8 cellular contexts compared by ENCODE assay signal in the genomic region with DNA sequence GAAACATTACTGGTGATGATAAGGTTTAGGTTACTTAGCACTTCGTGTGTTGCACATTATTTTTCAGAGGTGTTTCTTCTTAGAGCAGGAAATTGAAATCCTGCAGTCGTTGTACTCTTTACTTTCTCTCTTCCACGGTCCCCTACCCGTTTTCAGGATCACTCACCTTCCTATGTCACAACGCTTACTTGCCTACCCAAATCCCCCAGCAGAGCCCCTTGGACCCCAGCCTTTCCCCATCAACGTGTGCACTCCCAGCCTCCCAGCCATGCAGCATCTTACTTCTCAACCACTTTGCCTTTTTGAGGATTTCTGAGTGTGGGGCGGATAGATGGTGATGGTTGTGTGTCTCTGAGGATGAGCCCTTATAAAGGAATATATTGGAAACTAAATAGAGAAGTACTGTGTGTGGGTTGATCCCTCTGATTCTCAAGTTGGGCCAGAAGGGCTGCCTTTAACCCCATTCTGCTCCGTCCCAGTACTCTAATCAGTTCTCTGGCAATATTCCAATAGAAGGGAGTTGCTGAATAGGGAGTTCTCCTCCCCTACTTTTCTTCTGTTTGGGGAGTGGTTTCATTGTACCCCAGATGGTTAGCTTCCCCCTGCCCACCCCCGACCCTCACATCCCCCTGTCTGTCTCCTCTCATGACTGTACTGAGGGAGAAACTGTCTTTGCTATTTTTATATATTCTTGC. TPM values are rescaled to one million over a fixed set of nuclear protein-coding genes. Genes with fewer than 3 reads are reported as not detected.
DNase-seq lines count a peak whose midpoint lies in the region; ATAC-seq and TF ChIP-seq lines count a peak whose summit lies in the region.

No MANE protein-coding gene starts in this region.

- peaks cover 5% of the 10 kb centered on the region for H3K27me3 ChIP-seq in HAP-1 (ENCODE audit: low read depth)
- H3K27me3 ChIP-seq in left ventricle myocardium inferior (ENCODE audit: low read depth) = no peaks in the 10 kb centered on the region
- H3K27me3 ChIP-seq in skeletal muscle tissue (ENCODE audit: control insufficient read depth in 3 of 3, insufficient read depth in 3 of 3, low read length in 3 of 3) = no peaks in the 10 kb centered on the region

- intact Hi-C loops in left ventricle myocardium inferior (cut with micrococcal nuclease) = no loop called here

- H3K36me3 ChIP-seq in HAP-1 (replicated peaks) = no peaks in the 10 kb centered on the region
- H3K36me3 ChIP-seq in left ventricle myocardium inferior = no peaks in the 10 kb centered on the region
- H3K36me3 ChIP-seq in skeletal muscle tissue (ENCODE audit: control insufficient read depth in 3 of 3, insufficient read depth in 3 of 3, low read length in 3 of 3) = no peaks in the 10 kb centered on the region

- H3K4me1 Mint-ChIP-seq in activated T-helper 17 cell treated with anti-CD3 and anti-CD28 coated beads, Interleukin-2, amount 50 U/mL, for 72 hours = peaks cover 23% of the 10 kb centered on the region

- peak overlapping the region; percentile 36 for H3K4me3 ChIP-seq in HAP-1
- H3K4me3 ChIP-seq in left ventricle myocardium inferior = peak overlapping the region; percentile 70
- peak overlapping the region; percentile 57 to 76 (median 66) for H3K4me3 ChIP-seq in skeletal muscle tissue (ENCODE audit: low read length in 3 of 3)

- no peaks in the 10 kb centered on the region for H3K27me3 Mint-ChIP-seq in activated T-helper 17 cell treated with anti-CD3 and anti-CD28 coated beads, Interleukin-2, amount 50 U/mL, for 72 hours

- no peak for ATAC-seq in activated T-helper 17 cell treated with anti-CD3 and anti-CD28 coated beads, Interleukin-2, amount 50 U/mL, for 72 hours (replicated peaks)
- no peak for ATAC-seq in GM18909 (IDR thresholded peaks at IDR 0.05; ENCODE audit: poor library complexity, unreplicated experiment)

- no peaks in the 10 kb centered on the region for H3K36me3 Mint-ChIP-seq in activated T-helper 17 cell treated with anti-CD3 and anti-CD28 coated beads, Interleukin-2, amount 50 U/mL, for 72 hours (ENCODE audit: low read depth)

- H3K9me3 ChIP-seq in HAP-1 (no peaks in the 10 kb centered on the region), left ventricle myocardium inferior (replicated peaks) (no peaks in the 10 kb centered on the region), skeletal muscle tissue (ENCODE audit: control insufficient read depth in 3 of 3, low read length in 3 of 3) (no peaks in the 10 kb centered on the region)

- peak overlapping the region; percentile 83 for H3K4me3 Mint-ChIP-seq in activated T-helper 17 cell treated with anti-CD3 and anti-CD28 coated beads, Interleukin-2, amount 50 U/mL, for 72 hours

- peak overlapping the region; percentile 78 for H3K27ac Mint-ChIP-seq in activated T-helper 17 cell treated with anti-CD3 and anti-CD28 coated beads, Interleukin-2, amount 50 U/mL, for 72 hours

- no peak for TF ChIP-seq CTCF in left ventricle myocardium inferior (IDR thresholded peaks at IDR 0.05; ENCODE audit: borderline replicate concordance)

- H3K9me3 Mint-ChIP-seq in activated T-helper 17 cell treated with anti-CD3 and anti-CD28 coated beads, Interleukin-2, amount 50 U/mL, for 72 hours = no peaks in the 10 kb centered on the region

- H3K27ac ChIP-seq in left ventricle myocardium inferior (replicated peaks) (peak overlapping the region; percentile 90), skeletal muscle tissue (ENCODE audit: low read depth, low read length) (peak overlapping the region; percentile 68)

- no peak for DNase-seq in HAP-1 (ENCODE audit: low spot score in 2 of 2)
- no peak for DNase-seq in left ventricle myocardium inferior
- DNase-seq in GM19240 (ENCODE audit: insufficient read length, low spot score) = no peak
- no peak for DNase-seq in HuH-7 (ENCODE audit: low spot score)
- DNase-seq in kidney tubule cell (ENCODE audit: low spot score) = no peak

- H3K4me1 ChIP-seq in HAP-1 (peaks cover 5% of the 10 kb centered on the region), left ventricle myocardium inferior (no peaks in the 10 kb centered on the region), skeletal muscle tissue (ENCODE audit: control insufficient read depth in 3 of 3, insufficient read depth in 3 of 3, low read length in 3 of 3) (peaks cover 4 to 7% (median 7%) of the 10 kb centered on the region in 3 donors)

- peak overlapping the region; percentile 66 to 85 (median 74) for H3K9ac ChIP-seq in skeletal muscle tissue (ENCODE audit: low read depth in 1 of 3, low read length in 3 of 3)

- in situ Hi-C loops in HAP-1 (cut with MboI; ENCODE audit: low sequenced_read_pairs) = no loop called here

RNA-seq across cellular contexts. Expression of a gene that starts 1.6 kb away (rescaled TPM):
- 1 to 10 TPM; 4.2 to 7.1 TPM for total RNA-seq in activated T-helper 17 cell treated with anti-CD3 and anti-CD28 coated beads, Interleukin-2, amount 50 U/mL, for 72 hours
- total RNA-seq in left ventricle myocardium inferior = 6.3 TPM
- 17.7 TPM for total RNA-seq in skeletal muscle tissue

RNA-seq across cellular contexts. Expression of a gene that starts 49.8 kb away (rescaled TPM):
- not detected for total RNA-seq in activated T-helper 17 cell treated with anti-CD3 and anti-CD28 coated beads, Interleukin-2, amount 50 U/mL, for 72 hours
- total RNA-seq in left ventricle myocardium inferior (not detected), skeletal muscle tissue (1.0 TPM)

RNA-seq across cellular contexts. Expression of a gene that starts 51.7 kb away (rescaled TPM):
- 100 to 1,000 TPM in 1 of 2 donors, 10 to 100 TPM in 1; 49.9 to 199 TPM for total RNA-seq in activated T-helper 17 cell treated with anti-CD3 and anti-CD28 coated beads, Interleukin-2, amount 50 U/mL, for 72 hours
- 58.9 TPM for total RNA-seq in left ventricle myocardium inferior
- total RNA-seq in skeletal muscle tissue = 30.3 TPM
